11 cellular contexts compared by ENCODE assay signal in genomic region chr5:130198927-130199326, GRCh38.
DNase-seq lines count a peak whose midpoint lies in the region; ATAC-seq lines count a peak whose summit lies in the region.
"Had no signal": no experiment of that assay in that cellular context is flagged by ENCODE, and none has a peak within 500 bp of the region (broad histone marks: within the 10 kb centered on the region; RNA-seq: fewer than 3 reads in every experiment).

No MANE protein-coding gene starts in this region.

- ATAC-seq in HG03060 (IDR thresholded peaks at IDR 0.05; ENCODE audit: low read depth, unreplicated experiment) = peak; percentile 73
- no peak for ATAC-seq in stimulated activated effector memory CD8-positive, alpha-beta T cell treated with anti-CD3 and anti-CD28 coated beads, Interleukin-12 subunit alpha, Interleukin-12 subunit beta, amount 100 ng/mL, for 72 hours

- no peak overlapping the region for H3K4me3 Mint-ChIP-seq in stimulated activated effector memory CD8-positive, alpha-beta T cell treated with anti-CD3 and anti-CD28 coated beads, Interleukin-12 subunit alpha, Interleukin-12 subunit beta, amount 100 ng/mL, for 72 hours
- H3K4me3 Mint-ChIP-seq: dendritic cell treated with granulocyte-macrophage colony-stimulating factor and Interleukin-4, amounts not matched to agents 40 ng/mL and 50 ng/mL, for 4 days had no signal

- peak; percentile 63 for DNase-seq in NCI-H82 (lab: John Stamatoyannopoulos, UW)
- DNase-seq in NCI-H82 treated with DMSO at 0.1 percent for 48 hours (lab: John Stamatoyannopoulos, UW; ENCODE audit: unreplicated experiment) = no peak
- DNase-seq in amniotic epithelial cell (ENCODE audit: low read depth) = peak; percentile 57
- peak; percentile 7 for DNase-seq in skeletal muscle cell (ENCODE audit: low read depth)
- DNase-seq in stimulated activated effector memory CD8-positive, alpha-beta T cell treated with anti-CD3 and anti-CD28 coated beads, Interleukin-12 subunit alpha, Interleukin-12 subunit beta, amount 100 ng/mL, for 72 hours (ENCODE audit: low spot score in 2 of 2) = no peak
- DNase-seq in HPDE6-E6E7 (ENCODE audit: extremely low spot score) = no peak
- DNase-seq in effector CD4-positive, alpha-beta T cell = no peak
- DNase-seq: uterus had no signal

- no peak overlapping the region for H3K27ac Mint-ChIP-seq in stimulated activated effector memory CD8-positive, alpha-beta T cell treated with anti-CD3 and anti-CD28 coated beads, Interleukin-12 subunit alpha, Interleukin-12 subunit beta, amount 100 ng/mL, for 72 hours
- H3K27ac Mint-ChIP-seq: dendritic cell treated with granulocyte-macrophage colony-stimulating factor and Interleukin-4, amounts not matched to agents 40 ng/mL and 50 ng/mL, for 4 days had no signal

- peaks cover 13% of the 10 kb centered on the region for H3K9me3 Mint-ChIP-seq in stimulated activated effector memory CD8-positive, alpha-beta T cell treated with anti-CD3 and anti-CD28 coated beads, Interleukin-12 subunit alpha, Interleukin-12 subunit beta, amount 100 ng/mL, for 72 hours

- no peaks in the 10 kb centered on the region for H3K36me3 Mint-ChIP-seq in stimulated activated effector memory CD8-positive, alpha-beta T cell treated with anti-CD3 and anti-CD28 coated beads, Interleukin-12 subunit alpha, Interleukin-12 subunit beta, amount 100 ng/mL, for 72 hours

- H3K4me3 ChIP-seq in skeletal muscle cell (ENCODE audit: low read depth, low read length) = no peak overlapping the region
- H3K4me3 ChIP-seq: BLaER1, uterus had no signal

- no peaks in the 10 kb centered on the region for H3K4me1 Mint-ChIP-seq in stimulated activated effector memory CD8-positive, alpha-beta T cell treated with anti-CD3 and anti-CD28 coated beads, Interleukin-12 subunit alpha, Interleukin-12 subunit beta, amount 100 ng/mL, for 72 hours

Comparison
In these comparisons a context has a peak if more than half of its experiments do, and no peak if none do; other contexts are left out.
1. DNase-seq: peak in NCI-H82 (single experiment), amniotic epithelial cell (single experiment) and skeletal muscle cell (single experiment); none in NCI-H82 treated with DMSO at 0.1 percent for 48 hours (single experiment), stimulated activated effector memory CD8-positive, alpha-beta T cell treated with anti-CD3 and anti-CD28 coated beads, Interleukin-12 subunit alpha, Interleukin-12 subunit beta, amount 100 ng/mL, for 72 hours (0 of 2), HPDE6-E6E7 (single experiment) and effector CD4-positive, alpha-beta T cell (single experiment).